In the genomic region with DNA sequence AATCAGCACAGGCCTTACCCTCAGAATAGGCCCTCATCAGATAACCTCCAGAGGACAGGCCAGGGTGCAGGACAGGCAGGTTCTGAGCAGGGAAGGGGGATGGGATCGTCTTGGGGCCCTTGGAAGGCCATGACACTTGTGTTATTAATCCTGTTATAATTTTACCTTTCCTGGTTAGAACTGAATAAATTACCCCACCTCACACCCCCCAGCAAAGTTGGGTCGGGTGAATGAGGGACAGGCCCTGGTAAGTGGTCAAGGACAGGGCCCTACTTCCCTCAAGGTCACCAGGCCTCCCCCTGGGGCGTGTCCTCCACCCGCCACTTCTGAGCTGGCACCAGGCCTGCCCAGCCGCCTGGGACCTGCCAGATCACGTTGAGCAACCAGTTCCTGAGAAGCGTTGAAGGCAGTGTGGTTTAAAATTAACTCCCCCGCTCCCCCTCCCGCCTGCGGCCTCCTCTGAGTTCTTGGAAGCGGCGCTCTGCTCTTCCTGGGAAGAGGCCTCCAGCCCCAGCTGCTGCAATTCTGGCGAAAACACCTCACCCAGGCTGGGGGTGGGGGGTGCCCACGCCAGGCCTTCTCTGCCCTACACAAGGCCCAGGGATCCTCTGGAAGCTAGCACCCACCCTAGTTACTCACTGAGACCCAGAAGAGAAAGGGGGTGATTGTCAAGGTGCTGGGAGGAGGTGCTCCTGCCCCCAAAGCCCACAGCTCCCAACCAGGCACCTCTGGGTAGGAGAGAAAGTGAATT, we compare ENCODE assay signal across 1 cellular context.
TF ChIP-seq lines count a peak whose summit lies in the region.

No MANE protein-coding gene starts in this region.

TF ChIP-seq in K562, 482 proteins besides CTCF, POLR2A, EP300 and RAD21 (continues in another document):
- TF ChIP-seq, protein P1, sequence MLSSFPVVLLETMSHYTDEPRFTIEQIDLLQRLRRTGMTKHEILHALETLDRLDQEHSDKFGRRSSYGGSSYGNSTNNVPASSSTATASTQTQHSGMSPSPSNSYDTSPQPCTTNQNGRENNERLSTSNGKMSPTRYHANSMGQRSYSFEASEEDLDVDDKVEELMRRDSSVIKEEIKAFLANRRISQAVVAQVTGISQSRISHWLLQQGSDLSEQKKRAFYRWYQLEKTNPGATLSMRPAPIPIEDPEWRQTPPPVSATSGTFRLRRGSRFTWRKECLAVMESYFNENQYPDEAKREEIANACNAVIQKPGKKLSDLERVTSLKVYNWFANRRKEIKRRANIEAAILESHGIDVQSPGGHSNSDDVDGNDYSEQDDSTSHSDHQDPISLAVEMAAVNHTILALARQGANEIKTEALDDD (IDR thresholded peaks at IDR 0.05): no peak
- 0 out of 2 replicates have a peak, but pooled peaks have one; percentile 24 for TF ChIP-seq BCOR (IDR thresholded peaks at IDR 0.05)
- TF ChIP-seq EP400 (IDR thresholded peaks at IDR 0.05): peak; percentile 66
- TF ChIP-seq FOSL1 (tag; conservative IDR thresholded peaks at IDR 0.05): peak; percentile 27
- TF ChIP-seq U2AF1 (optimal IDR thresholded peaks at IDR 0.05; ENCODE audit: low read depth, low read length): no peak
- TF ChIP-seq TCFL5 (CRISPR knock-in tag; conservative IDR thresholded peaks at IDR 0.05): no peak
- no peak for TF ChIP-seq THRB (CRISPR knock-in tag; conservative IDR thresholded peaks at IDR 0.05)
- TF ChIP-seq GTF2F1 (IDR thresholded peaks at IDR 0.05; ENCODE audit: low read depth, low read length): no peak
- peak; percentile 75 for TF ChIP-seq CEBPG (CRISPR knock-in tag; IDR thresholded peaks at IDR 0.05)
- TF ChIP-seq CEBPG (tag; conservative IDR thresholded peaks at IDR 0.05 in 1 of 2, IDR thresholded peaks at IDR 0.05 in 1 of 2): peak; percentile 71 to 79
- no peak for TF ChIP-seq ZFP30 (CRISPR knock-in tag; IDR thresholded peaks at IDR 0.05; ENCODE audit: borderline replicate concordance)
- no peak for TF ChIP-seq ZNF121 (CRISPR knock-in tag; conservative IDR thresholded peaks at IDR 0.05)
- TF ChIP-seq, protein P2, sequence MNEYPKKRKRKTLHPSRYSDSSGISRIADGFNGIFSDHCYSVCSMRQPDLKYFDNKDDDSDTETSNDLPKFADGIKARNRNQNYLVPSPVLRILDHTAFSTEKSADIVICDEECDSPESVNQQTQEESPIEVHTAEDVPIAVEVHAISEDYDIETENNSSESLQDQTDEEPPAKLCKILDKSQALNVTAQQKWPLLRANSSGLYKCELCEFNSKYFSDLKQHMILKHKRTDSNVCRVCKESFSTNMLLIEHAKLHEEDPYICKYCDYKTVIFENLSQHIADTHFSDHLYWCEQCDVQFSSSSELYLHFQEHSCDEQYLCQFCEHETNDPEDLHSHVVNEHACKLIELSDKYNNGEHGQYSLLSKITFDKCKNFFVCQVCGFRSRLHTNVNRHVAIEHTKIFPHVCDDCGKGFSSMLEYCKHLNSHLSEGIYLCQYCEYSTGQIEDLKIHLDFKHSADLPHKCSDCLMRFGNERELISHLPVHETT (CRISPR knock-in tag; conservative IDR thresholded peaks at IDR 0.05 in 1 of 2, IDR thresholded peaks at IDR 0.05 in 1 of 2): peak in 1 of 2 experiments; percentile 72; a peak in 1 of 4 replicates
- TF ChIP-seq HBP1 (CRISPR knock-in tag; IDR thresholded peaks at IDR 0.05): no peak
- TF ChIP-seq ZBTB11 (CRISPR knock-in tag; IDR thresholded peaks at IDR 0.05): peak in 1 of 3 experiments; percentile 26; a peak in 1 of 6 replicates
- no peak for TF ChIP-seq RBM22 (IDR thresholded peaks at IDR 0.05; ENCODE audit: low read depth, low read length, poor library complexity, severe bottlenecking)
- TF ChIP-seq TBL1XR1 (IDR thresholded peaks at IDR 0.05; ENCODE audit: low read length in 2 of 2): peak in 1 of 2 experiments; percentile 88; a peak in 2 of 4 replicates
- TF ChIP-seq FOS (IDR thresholded peaks at IDR 0.05; ENCODE audit: extremely low read depth, insufficient read length): no peak
- peak; percentile 60 for TF ChIP-seq L3MBTL2 (IDR thresholded peaks at IDR 0.05)
- TF ChIP-seq, protein P3, sequence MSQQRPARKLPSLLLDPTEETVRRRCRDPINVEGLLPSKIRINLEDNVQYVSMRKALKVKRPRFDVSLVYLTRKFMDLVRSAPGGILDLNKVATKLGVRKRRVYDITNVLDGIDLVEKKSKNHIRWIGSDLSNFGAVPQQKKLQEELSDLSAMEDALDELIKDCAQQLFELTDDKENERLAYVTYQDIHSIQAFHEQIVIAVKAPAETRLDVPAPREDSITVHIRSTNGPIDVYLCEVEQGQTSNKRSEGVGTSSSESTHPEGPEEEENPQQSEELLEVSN (IDR thresholded peaks at IDR 0.05; ENCODE audit: borderline replicate concordance in 1 of 2, extremely low read depth in 1 of 2, insufficient read depth in 1 of 2, insufficient read length in 1 of 2, low read depth in 1 of 2, low read length in 1 of 2, poor library complexity in 1 of 2, severe bottlenecking in 1 of 2): peak; percentile 37 to 54
- TF ChIP-seq NBN (IDR thresholded peaks at IDR 0.05; ENCODE audit: low read depth): peak; percentile 47; the same call in 1 of the 2 replicates
- no peak for TF ChIP-seq KLF13 (tag; IDR thresholded peaks at IDR 0.05; ENCODE audit: borderline replicate concordance, low read depth)
- TF ChIP-seq GABPB2 (CRISPR knock-in tag; conservative IDR thresholded peaks at IDR 0.05): no peak
- TF ChIP-seq ZSCAN32 (CRISPR knock-in tag; IDR thresholded peaks at IDR 0.05): peak; percentile 8; the same call in 1 of the 2 replicates
- TF ChIP-seq, protein P4, sequence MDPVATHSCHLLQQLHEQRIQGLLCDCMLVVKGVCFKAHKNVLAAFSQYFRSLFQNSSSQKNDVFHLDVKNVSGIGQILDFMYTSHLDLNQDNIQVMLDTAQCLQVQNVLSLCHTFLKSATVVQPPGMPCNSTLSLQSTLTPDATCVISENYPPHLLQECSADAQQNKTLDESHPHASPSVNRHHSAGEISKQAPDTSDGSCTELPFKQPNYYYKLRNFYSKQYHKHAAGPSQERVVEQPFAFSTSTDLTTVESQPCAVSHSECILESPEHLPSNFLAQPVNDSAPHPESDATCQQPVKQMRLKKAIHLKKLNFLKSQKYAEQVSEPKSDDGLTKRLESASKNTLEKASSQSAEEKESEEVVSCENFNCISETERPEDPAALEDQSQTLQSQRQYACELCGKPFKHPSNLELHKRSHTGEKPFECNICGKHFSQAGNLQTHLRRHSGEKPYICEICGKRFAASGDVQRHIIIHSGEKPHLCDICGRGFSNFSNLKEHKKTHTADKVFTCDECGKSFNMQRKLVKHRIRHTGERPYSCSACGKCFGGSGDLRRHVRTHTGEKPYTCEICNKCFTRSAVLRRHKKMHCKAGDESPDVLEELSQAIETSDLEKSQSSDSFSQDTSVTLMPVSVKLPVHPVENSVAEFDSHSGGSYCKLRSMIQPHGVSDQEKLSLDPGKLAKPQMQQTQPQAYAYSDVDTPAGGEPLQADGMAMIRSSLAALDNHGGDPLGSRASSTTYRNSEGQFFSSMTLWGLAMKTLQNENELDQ (CRISPR knock-in tag; IDR thresholded peaks at IDR 0.05; ENCODE audit: borderline replicate concordance): no peak
- TF ChIP-seq ESRRA (IDR thresholded peaks at IDR 0.05; ENCODE audit: borderline replicate concordance, low read depth): peak; percentile 99
- TF ChIP-seq, protein P5, sequence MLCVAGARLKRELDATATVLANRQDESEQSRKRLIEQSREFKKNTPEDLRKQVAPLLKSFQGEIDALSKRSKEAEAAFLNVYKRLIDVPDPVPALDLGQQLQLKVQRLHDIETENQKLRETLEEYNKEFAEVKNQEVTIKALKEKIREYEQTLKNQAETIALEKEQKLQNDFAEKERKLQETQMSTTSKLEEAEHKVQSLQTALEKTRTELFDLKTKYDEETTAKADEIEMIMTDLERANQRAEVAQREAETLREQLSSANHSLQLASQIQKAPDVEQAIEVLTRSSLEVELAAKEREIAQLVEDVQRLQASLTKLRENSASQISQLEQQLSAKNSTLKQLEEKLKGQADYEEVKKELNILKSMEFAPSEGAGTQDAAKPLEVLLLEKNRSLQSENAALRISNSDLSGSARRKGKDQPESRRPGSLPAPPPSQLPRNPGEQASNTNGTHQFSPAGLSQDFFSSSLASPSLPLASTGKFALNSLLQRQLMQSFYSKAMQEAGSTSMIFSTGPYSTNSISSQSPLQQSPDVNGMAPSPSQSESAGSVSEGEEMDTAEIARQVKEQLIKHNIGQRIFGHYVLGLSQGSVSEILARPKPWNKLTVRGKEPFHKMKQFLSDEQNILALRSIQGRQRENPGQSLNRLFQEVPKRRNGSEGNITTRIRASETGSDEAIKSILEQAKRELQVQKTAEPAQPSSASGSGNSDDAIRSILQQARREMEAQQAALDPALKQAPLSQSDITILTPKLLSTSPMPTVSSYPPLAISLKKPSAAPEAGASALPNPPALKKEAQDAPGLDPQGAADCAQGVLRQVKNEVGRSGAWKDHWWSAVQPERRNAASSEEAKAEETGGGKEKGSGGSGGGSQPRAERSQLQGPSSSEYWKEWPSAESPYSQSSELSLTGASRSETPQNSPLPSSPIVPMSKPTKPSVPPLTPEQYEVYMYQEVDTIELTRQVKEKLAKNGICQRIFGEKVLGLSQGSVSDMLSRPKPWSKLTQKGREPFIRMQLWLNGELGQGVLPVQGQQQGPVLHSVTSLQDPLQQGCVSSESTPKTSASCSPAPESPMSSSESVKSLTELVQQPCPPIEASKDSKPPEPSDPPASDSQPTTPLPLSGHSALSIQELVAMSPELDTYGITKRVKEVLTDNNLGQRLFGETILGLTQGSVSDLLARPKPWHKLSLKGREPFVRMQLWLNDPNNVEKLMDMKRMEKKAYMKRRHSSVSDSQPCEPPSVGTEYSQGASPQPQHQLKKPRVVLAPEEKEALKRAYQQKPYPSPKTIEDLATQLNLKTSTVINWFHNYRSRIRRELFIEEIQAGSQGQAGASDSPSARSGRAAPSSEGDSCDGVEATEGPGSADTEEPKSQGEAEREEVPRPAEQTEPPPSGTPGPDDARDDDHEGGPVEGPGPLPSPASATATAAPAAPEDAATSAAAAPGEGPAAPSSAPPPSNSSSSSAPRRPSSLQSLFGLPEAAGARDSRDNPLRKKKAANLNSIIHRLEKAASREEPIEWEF (CRISPR knock-in tag; IDR thresholded peaks at IDR 0.05): no peak; the same call in 1 of the 2 replicates
- no peak for TF ChIP-seq ZBED1 (IDR thresholded peaks at IDR 0.05)
- TF ChIP-seq MEIS2 (IDR thresholded peaks at IDR 0.05; ENCODE audit: partially characterized antibody): peak; percentile 70
- TF ChIP-seq, protein P6, sequence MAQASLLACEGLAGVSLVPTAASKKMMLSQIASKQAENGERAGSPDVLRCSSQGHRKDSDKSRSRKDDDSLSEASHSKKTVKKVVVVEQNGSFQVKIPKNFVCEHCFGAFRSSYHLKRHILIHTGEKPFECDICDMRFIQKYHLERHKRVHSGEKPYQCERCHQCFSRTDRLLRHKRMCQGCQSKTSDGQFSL (CRISPR knock-in tag; IDR thresholded peaks at IDR 0.05): peak; percentile 68; the same call in 1 of the 2 replicates
- TF ChIP-seq, protein P6 (tag; IDR thresholded peaks at IDR 0.05): peak in 1 of 2 experiments; percentile 73; a peak in 2 of 4 replicates
- TF ChIP-seq NR3C1 (CRISPR knock-in tag; IDR thresholded peaks at IDR 0.05): no peak
- no peak for TF ChIP-seq ETV1 (tag; conservative IDR thresholded peaks at IDR 0.05; ENCODE audit: low read depth)
- TF ChIP-seq, protein P7, sequence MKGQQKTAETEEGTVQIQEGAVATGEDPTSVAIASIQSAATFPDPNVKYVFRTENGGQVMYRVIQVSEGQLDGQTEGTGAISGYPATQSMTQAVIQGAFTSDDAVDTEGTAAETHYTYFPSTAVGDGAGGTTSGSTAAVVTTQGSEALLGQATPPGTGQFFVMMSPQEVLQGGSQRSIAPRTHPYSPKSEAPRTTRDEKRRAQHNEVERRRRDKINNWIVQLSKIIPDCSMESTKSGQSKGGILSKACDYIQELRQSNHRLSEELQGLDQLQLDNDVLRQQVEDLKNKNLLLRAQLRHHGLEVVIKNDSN (CRISPR knock-in tag; IDR thresholded peaks at IDR 0.05): peak; percentile 16; the same call in 1 of the 2 replicates
- peak; percentile 80 for TF ChIP-seq ARID1B (IDR thresholded peaks at IDR 0.05)
- peak; percentile 45; the same call in 1 of the 2 replicates for TF ChIP-seq CREM (IDR thresholded peaks at IDR 0.05; ENCODE audit: low read depth)
